1 cellular context compared by ENCODE assay signal in the genomic region with DNA sequence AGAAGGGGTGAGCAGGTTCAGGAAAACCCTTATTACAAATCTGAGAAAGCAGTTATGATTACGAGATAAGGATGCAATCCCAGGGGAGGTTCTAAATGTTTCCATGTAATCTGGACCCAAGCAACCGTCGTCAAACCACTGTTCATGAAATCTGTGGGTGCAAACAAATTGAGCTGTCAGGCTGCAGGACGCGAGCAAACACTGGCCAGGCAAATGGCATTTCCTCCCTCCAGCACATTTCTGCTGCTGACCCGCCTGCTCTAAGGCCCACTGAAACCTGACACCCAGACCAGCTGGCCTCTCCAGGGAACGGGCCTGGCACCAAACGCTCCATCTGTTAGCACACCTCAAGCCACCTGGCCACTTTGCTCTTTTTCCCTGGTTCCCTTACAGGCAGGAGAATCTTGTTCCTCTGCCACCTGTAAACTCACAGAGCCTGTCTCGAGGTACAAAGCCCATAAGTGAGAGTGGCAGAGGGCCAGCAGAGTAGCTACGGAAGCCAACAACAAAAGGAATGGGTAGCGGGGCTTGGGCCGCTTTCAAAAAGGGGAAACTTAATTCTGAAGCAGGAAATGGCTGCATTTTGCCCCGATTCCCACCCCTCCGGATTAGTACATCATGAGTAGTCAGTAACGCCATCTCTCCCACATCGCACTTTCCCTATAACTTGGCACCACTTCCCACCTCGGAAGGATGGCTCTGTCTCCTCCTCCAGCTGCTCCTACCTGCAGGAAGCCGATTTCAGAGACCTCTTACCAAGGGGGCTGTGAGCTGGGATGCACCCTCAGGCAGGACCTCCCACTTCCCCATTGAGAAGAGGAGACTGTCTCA.
TF ChIP-seq lines count a peak whose summit lies in the region.

No MANE protein-coding gene starts in this region.

TF ChIP-seq in HepG2, 621 proteins besides CTCF, POLR2A, EP300 and RAD21 (continued from another document and continues in another):
- TF ChIP-seq, protein P1, sequence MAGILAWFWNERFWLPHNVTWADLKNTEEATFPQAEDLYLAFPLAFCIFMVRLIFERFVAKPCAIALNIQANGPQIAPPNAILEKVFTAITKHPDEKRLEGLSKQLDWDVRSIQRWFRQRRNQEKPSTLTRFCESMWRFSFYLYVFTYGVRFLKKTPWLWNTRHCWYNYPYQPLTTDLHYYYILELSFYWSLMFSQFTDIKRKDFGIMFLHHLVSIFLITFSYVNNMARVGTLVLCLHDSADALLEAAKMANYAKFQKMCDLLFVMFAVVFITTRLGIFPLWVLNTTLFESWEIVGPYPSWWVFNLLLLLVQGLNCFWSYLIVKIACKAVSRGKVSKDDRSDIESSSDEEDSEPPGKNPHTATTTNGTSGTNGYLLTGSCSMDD (CRISPR knock-in tag; IDR thresholded peaks at IDR 0.05): no peak
- TF ChIP-seq, protein P2, sequence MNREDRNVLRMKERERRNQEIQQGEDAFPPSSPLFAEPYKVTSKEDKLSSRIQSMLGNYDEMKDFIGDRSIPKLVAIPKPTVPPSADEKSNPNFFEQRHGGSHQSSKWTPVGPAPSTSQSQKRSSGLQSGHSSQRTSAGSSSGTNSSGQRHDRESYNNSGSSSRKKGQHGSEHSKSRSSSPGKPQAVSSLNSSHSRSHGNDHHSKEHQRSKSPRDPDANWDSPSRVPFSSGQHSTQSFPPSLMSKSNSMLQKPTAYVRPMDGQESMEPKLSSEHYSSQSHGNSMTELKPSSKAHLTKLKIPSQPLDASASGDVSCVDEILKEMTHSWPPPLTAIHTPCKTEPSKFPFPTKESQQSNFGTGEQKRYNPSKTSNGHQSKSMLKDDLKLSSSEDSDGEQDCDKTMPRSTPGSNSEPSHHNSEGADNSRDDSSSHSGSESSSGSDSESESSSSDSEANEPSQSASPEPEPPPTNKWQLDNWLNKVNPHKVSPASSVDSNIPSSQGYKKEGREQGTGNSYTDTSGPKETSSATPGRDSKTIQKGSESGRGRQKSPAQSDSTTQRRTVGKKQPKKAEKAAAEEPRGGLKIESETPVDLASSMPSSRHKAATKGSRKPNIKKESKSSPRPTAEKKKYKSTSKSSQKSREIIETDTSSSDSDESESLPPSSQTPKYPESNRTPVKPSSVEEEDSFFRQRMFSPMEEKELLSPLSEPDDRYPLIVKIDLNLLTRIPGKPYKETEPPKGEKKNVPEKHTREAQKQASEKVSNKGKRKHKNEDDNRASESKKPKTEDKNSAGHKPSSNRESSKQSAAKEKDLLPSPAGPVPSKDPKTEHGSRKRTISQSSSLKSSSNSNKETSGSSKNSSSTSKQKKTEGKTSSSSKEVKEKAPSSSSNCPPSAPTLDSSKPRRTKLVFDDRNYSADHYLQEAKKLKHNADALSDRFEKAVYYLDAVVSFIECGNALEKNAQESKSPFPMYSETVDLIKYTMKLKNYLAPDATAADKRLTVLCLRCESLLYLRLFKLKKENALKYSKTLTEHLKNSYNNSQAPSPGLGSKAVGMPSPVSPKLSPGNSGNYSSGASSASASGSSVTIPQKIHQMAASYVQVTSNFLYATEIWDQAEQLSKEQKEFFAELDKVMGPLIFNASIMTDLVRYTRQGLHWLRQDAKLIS (CRISPR knock-in tag; IDR thresholded peaks at IDR 0.05): no peak
- TF ChIP-seq, protein P3, sequence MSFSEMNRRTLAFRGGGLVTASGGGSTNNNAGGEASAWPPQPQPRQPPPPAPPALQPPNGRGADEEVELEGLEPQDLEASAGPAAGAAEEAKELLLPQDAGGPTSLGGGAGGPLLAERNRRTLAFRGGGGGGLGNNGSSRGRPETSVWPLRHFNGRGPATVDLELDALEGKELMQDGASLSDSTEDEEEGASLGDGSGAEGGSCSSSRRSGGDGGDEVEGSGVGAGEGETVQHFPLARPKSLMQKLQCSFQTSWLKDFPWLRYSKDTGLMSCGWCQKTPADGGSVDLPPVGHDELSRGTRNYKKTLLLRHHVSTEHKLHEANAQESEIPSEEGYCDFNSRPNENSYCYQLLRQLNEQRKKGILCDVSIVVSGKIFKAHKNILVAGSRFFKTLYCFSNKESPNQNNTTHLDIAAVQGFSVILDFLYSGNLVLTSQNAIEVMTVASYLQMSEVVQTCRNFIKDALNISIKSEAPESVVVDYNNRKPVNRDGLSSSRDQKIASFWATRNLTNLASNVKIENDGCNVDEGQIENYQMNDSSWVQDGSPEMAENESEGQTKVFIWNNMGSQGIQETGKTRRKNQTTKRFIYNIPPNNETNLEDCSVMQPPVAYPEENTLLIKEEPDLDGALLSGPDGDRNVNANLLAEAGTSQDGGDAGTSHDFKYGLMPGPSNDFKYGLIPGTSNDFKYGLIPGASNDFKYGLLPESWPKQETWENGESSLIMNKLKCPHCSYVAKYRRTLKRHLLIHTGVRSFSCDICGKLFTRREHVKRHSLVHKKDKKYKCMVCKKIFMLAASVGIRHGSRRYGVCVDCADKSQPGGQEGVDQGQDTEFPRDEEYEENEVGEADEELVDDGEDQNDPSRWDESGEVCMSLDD (CRISPR knock-in tag; IDR thresholded peaks at IDR 0.05; ENCODE audit: borderline replicate concordance): no peak
- TF ChIP-seq MATR3 (CRISPR knock-in tag; IDR thresholded peaks at IDR 0.05): no peak
- no peak for TF ChIP-seq ZFP90 (CRISPR knock-in tag; IDR thresholded peaks at IDR 0.05; ENCODE audit: borderline replicate concordance)
- TF ChIP-seq, protein P4, sequence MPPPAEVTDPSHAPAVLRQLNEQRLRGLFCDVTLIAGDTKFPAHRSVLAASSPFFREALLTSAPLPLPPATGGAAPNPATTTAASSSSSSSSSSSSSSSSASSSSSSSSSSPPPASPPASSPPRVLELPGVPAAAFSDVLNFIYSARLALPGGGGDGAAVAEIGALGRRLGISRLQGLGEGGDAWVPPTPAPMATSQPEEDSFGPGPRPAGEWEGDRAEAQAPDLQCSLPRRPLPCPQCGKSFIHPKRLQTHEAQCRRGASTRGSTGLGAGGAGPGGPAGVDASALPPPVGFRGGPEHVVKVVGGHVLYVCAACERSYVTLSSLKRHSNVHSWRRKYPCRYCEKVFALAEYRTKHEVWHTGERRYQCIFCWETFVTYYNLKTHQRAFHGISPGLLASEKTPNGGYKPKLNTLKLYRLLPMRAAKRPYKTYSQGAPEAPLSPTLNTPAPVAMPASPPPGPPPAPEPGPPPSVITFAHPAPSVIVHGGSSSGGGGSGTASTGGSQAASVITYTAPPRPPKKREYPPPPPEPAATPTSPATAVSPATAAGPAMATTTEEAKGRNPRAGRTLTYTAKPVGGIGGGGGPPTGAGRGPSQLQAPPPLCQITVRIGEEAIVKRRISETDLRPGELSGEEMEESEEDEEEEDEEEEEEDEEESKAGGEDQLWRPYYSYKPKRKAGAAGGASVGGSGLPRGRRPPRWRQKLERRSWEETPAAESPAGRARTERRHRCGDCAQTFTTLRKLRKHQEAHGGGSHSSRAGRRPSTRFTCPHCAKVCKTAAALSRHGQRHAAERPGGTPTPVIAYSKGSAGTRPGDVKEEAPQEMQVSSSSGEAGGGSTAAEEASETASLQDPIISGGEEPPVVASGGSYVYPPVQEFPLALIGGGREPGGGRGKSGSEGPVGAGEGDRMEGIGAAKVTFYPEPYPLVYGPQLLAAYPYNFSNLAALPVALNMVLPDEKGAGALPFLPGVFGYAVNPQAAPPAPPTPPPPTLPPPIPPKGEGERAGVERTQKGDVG (CRISPR knock-in tag; IDR thresholded peaks at IDR 0.05; ENCODE audit: borderline replicate concordance): no peak
- TF ChIP-seq ZNF460 (CRISPR knock-in tag; IDR thresholded peaks at IDR 0.05; ENCODE audit: borderline replicate concordance): no peak; the same call in 1 of the 2 replicates
- TF ChIP-seq, protein P5, sequence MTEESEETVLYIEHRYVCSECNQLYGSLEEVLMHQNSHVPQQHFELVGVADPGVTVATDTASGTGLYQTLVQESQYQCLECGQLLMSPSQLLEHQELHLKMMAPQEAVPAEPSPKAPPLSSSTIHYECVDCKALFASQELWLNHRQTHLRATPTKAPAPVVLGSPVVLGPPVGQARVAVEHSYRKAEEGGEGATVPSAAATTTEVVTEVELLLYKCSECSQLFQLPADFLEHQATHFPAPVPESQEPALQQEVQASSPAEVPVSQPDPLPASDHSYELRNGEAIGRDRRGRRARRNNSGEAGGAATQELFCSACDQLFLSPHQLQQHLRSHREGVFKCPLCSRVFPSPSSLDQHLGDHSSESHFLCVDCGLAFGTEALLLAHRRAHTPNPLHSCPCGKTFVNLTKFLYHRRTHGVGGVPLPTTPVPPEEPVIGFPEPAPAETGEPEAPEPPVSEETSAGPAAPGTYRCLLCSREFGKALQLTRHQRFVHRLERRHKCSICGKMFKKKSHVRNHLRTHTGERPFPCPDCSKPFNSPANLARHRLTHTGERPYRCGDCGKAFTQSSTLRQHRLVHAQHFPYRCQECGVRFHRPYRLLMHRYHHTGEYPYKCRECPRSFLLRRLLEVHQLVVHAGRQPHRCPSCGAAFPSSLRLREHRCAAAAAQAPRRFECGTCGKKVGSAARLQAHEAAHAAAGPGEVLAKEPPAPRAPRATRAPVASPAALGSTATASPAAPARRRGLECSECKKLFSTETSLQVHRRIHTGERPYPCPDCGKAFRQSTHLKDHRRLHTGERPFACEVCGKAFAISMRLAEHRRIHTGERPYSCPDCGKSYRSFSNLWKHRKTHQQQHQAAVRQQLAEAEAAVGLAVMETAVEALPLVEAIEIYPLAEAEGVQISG (CRISPR knock-in tag; IDR thresholded peaks at IDR 0.05): peak; percentile 71
- TF ChIP-seq ZSCAN22 (CRISPR knock-in tag; IDR thresholded peaks at IDR 0.05): 0 out of 2 replicates have a peak, but pooled peaks have one; percentile 46
- no peak for TF ChIP-seq ZNF513 (CRISPR knock-in tag; conservative IDR thresholded peaks at IDR 0.05)
- TF ChIP-seq SP4 (CRISPR knock-in tag; IDR thresholded peaks at IDR 0.05): peak; percentile 47; the same call in 1 of the 2 replicates
- no peak for TF ChIP-seq JUNB (CRISPR knock-in tag; IDR thresholded peaks at IDR 0.05; ENCODE audit: borderline replicate concordance)
- peak; percentile 57; the same call in 1 of the 2 replicates for TF ChIP-seq ZNF563 (CRISPR knock-in tag; IDR thresholded peaks at IDR 0.05)
- no peak for TF ChIP-seq HOXA7 (CRISPR knock-in tag; IDR thresholded peaks at IDR 0.05)
- TF ChIP-seq ZGPAT (CRISPR knock-in tag; IDR thresholded peaks at IDR 0.05): peak; percentile 60; the same call in 1 of the 2 replicates
- TF ChIP-seq RFXANK (CRISPR knock-in tag; IDR thresholded peaks at IDR 0.05): no peak
- no peak for TF ChIP-seq NCOA5 (CRISPR knock-in tag; IDR thresholded peaks at IDR 0.05)
- TF ChIP-seq ZNF7 (CRISPR knock-in tag; IDR thresholded peaks at IDR 0.05): no peak
- no peak for TF ChIP-seq ZNF816 (CRISPR knock-in tag; IDR thresholded peaks at IDR 0.05; ENCODE audit: borderline replicate concordance)
- TF ChIP-seq MXI1 (IDR thresholded peaks at IDR 0.05; ENCODE audit: borderline replicate concordance, low read depth, low read length): peak; percentile 38; the same call in 1 of the 3 replicates
- TF ChIP-seq SOX5 (CRISPR knock-in tag; IDR thresholded peaks at IDR 0.05; ENCODE audit: borderline replicate concordance): peak; percentile 48; the same call in 1 of the 2 replicates
- no peak for TF ChIP-seq MED13 (CRISPR knock-in tag; IDR thresholded peaks at IDR 0.05)
- no peak for TF ChIP-seq ZNF496 (CRISPR knock-in tag; IDR thresholded peaks at IDR 0.05; ENCODE audit: insufficient replicate concordance)
- no peak for TF ChIP-seq ZNF775 (CRISPR knock-in tag; IDR thresholded peaks at IDR 0.05; ENCODE audit: borderline replicate concordance)
- peak; percentile 45 for TF ChIP-seq GABPB1 (CRISPR knock-in tag; IDR thresholded peaks at IDR 0.05)
- no peak for TF ChIP-seq CENPBD1 (CRISPR knock-in tag; IDR thresholded peaks at IDR 0.05; ENCODE audit: borderline replicate concordance, low read depth)
- no peak for TF ChIP-seq ZNF670 (CRISPR knock-in tag; IDR thresholded peaks at IDR 0.05; ENCODE audit: borderline replicate concordance)
- TF ChIP-seq CREBL2 (CRISPR knock-in tag; IDR thresholded peaks at IDR 0.05; ENCODE audit: borderline replicate concordance): no peak
- no peak for TF ChIP-seq RAD51 (IDR thresholded peaks at IDR 0.05; ENCODE audit: borderline replicate concordance)
- TF ChIP-seq MEIS1 (CRISPR knock-in tag; IDR thresholded peaks at IDR 0.05; ENCODE audit: borderline replicate concordance): no peak
- no peak for TF ChIP-seq ZNF747 (CRISPR knock-in tag; IDR thresholded peaks at IDR 0.05; ENCODE audit: borderline replicate concordance)
- TF ChIP-seq MIXL1 (CRISPR knock-in tag; IDR thresholded peaks at IDR 0.05): peak; percentile 55; the same call in 1 of the 2 replicates
- no peak for TF ChIP-seq ZNF577 (CRISPR knock-in tag; IDR thresholded peaks at IDR 0.05; ENCODE audit: borderline replicate concordance, low read depth)
- no peak for TF ChIP-seq MAF1 (CRISPR knock-in tag; IDR thresholded peaks at IDR 0.05; ENCODE audit: borderline replicate concordance)
- no peak for TF ChIP-seq ZNF468 (CRISPR knock-in tag; IDR thresholded peaks at IDR 0.05)
- TF ChIP-seq SIX1 (CRISPR knock-in tag; IDR thresholded peaks at IDR 0.05; ENCODE audit: borderline replicate concordance): peak; percentile 100
- no peak for TF ChIP-seq CBX1 (IDR thresholded peaks at IDR 0.05; ENCODE audit: low read depth)
- no peak for TF ChIP-seq KDM5A (IDR thresholded peaks at IDR 0.05; ENCODE audit: borderline replicate concordance, low read length)
- peak; percentile 54; the same call in 1 of the 2 replicates for TF ChIP-seq MYC (CRISPR knock-in tag; IDR thresholded peaks at IDR 0.05; ENCODE audit: borderline replicate concordance)
- TF ChIP-seq IKZF4 (CRISPR knock-in tag; IDR thresholded peaks at IDR 0.05; ENCODE audit: borderline replicate concordance, low read depth, not compliant biosample characterization): no peak
